In the genomic region with DNA sequence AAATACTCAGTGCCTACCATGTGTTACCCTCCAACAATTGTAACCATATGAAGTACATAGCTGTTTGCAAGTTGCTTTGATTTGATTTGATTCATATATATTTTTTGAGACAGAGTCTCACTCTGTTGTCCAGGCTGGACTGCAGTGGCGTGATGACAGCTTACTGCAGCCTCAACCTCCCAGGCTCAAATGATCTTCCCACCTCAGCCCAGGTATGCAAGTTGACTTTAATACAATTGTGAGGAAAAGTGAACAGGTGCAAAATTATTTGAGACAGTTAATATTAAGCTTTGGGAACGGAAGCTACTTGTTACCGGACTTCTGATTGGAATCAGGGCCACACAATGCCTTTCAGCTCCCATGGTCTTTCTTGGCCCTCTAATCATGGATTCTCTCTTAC, we compare ENCODE assay signal across 8 cellular contexts. TPM values are rescaled to one million over a fixed set of nuclear protein-coding genes. Genes with fewer than 3 reads are reported as not detected.
A peak's percentile ranks its signal among the peaks of the same experiment; 100 is the strongest.
DNase-seq lines count a peak whose midpoint lies in the region; ATAC-seq and TF ChIP-seq lines count a peak whose summit lies in the region.

No MANE protein-coding gene starts in this region.

- H3K56ac ChIP-seq in IMR-90 (ENCODE audit: extremely low read depth, insufficient read depth, low read length): peak overlapping the region; percentile 88; the same call in 1 of the 2 replicates

- POLR2A ChIA-PET in CD4-positive, alpha-beta T cell (lab: Charles Lee): interaction anchor here (1.8 to 2.6 kb wide), 3 partner anchors 9 to 1186 kb away, joined by 5 to 10 read pairs (median 5); a partner anchor contains a TSS
- POLR2A ChIA-PET in IMR-90 (lab: Charles Lee; ENCODE audit: unreplicated experiment): interaction anchor here (0.6 kb wide), 2 partner anchors 176 to 1042 kb away, joined by 3 read pairs; no protein-coding TSS in a partner anchor

- H2BK5ac ChIP-seq in IMR-90 (ENCODE audit: low read depth, low read length, poor library complexity, severe bottlenecking): peak overlapping the region; percentile 83

- H4K20me1 ChIP-seq in IMR-90 (ENCODE audit: insufficient read depth, low read length): peaks cover 31% of the 10 kb centered on the region

- H3K4me3 ChIP-seq in IMR-90 (ENCODE audit: insufficient read depth, low read depth, low read length): no peak overlapping the region
- peak overlapping the region; percentile 92 for H3K4me3 ChIP-seq in choroid plexus epithelial cell (ENCODE audit: low read depth, low read length)
- no peak overlapping the region for H3K4me3 ChIP-seq in brain microvascular endothelial cell (ENCODE audit: low read depth, low read length)

- H3K4me2 ChIP-seq in IMR-90 (ENCODE audit: low read depth, low read length): peak overlapping the region; percentile 77

- H3K36me3 ChIP-seq in IMR-90 (ENCODE audit: control insufficient read depth, insufficient read depth, low read length): peaks cover 23% of the 10 kb centered on the region
- peaks cover 31% of the 10 kb centered on the region for H3K36me3 ChIP-seq in brain microvascular endothelial cell (replicated peaks)

- H2BK120ac ChIP-seq in IMR-90 (ENCODE audit: low read depth, low read length): peak overlapping the region; percentile 70; the same call in 1 of the 2 replicates

- H3K14ac ChIP-seq in IMR-90 (replicated peaks; ENCODE audit: low read depth, low read length): peak overlapping the region; percentile 87

- H3K9me3 Mint-ChIP-seq in CD4-positive, alpha-beta T cell: no peaks in the 10 kb centered on the region
- H3K9me3 Mint-ChIP-seq in nephron progenitor cell: no peaks in the 10 kb centered on the region

- WGBS in IMR-90 (ENCODE audit: extremely low coverage in 2 of 2, insufficient read length in 1 of 2), 2 experiments: no CpG with 5 or more reads among the region's 3 CpGs

- peak overlapping the region; percentile 91 for H3K4ac ChIP-seq in IMR-90 (ENCODE audit: low read depth, low read length)

- no peaks in the 10 kb centered on the region for H3K27me3 Mint-ChIP-seq in CD4-positive, alpha-beta T cell
- no peaks in the 10 kb centered on the region for H3K27me3 Mint-ChIP-seq in nephron progenitor cell (ENCODE audit: low read depth, poor library complexity)

- peak overlapping the region; percentile 17; the same call in 2 of the 3 replicates for H2BK15ac ChIP-seq in IMR-90 (ENCODE audit: low read depth, low read length)

- DNase-seq in CD4-positive, alpha-beta T cell: no peak
- DNase-seq in IMR-90: no peak
- DNase-seq in choroid plexus epithelial cell (ENCODE audit: low read depth): no peak
- DNase-seq in nephron progenitor cell: no peak
- DNase-seq in NCI-H69 (lab: John Stamatoyannopoulos, UW): no peak
- no peak for DNase-seq in brain microvascular endothelial cell
- DNase-seq in GM13977 (ENCODE audit: low spot score): no peak

- TF ChIP-seq RAD21 in IMR-90 (IDR thresholded peaks at IDR 0.05; ENCODE audit: low read length): no peak

- peak overlapping the region; percentile 97 for H3K4me3 Mint-ChIP-seq in CD4-positive, alpha-beta T cell
- peak overlapping the region; percentile 99 for H3K4me3 Mint-ChIP-seq in nephron progenitor cell

- ATAC-seq in CD4-positive, alpha-beta T cell (ENCODE audit: poor library complexity): no peak
- no peak for ATAC-seq in IMR-90 (ENCODE audit: low read depth)
- ATAC-seq in HG03439 (IDR thresholded peaks at IDR 0.05; ENCODE audit: unreplicated experiment): no peak

- no peak overlapping the region for H3K27ac ChIP-seq in CD4-positive, alpha-beta T cell (ENCODE audit: low read depth, low read length)
- H3K27ac ChIP-seq in IMR-90 (ENCODE audit: insufficient read depth, low read length) (peak overlapping the region; percentile 71; the same call in 1 of the 2 replicates), brain microvascular endothelial cell (no peak overlapping the region)

- H3K9me3 ChIP-seq in CD4-positive, alpha-beta T cell (ENCODE audit: control insufficient read depth, low read length): no peaks in the 10 kb centered on the region
- no peaks in the 10 kb centered on the region for H3K9me3 ChIP-seq in IMR-90 (ENCODE audit: control insufficient read depth, insufficient read depth, low read length)

- H3K9ac ChIP-seq in IMR-90 (ENCODE audit: low read depth, low read length): 0 out of 2 replicates have a peak overlapping the region, but pooled peaks have one; percentile 85

- no peaks in the 10 kb centered on the region for H3K27me3 ChIP-seq in CD4-positive, alpha-beta T cell (ENCODE audit: control insufficient read depth, insufficient read depth, low read length)
- H3K27me3 ChIP-seq in IMR-90 (ENCODE audit: control insufficient read depth, insufficient read depth, low read length) (no peaks in the 10 kb centered on the region), brain microvascular endothelial cell (replicated peaks) (no peaks in the 10 kb centered on the region)

- H3K79me1 ChIP-seq in IMR-90 (ENCODE audit: low read depth in 1 of 2, low read length in 2 of 2): peaks cover 27 to 66% of the 10 kb centered on the region in 2 experiments

- peaks cover 42% of the 10 kb centered on the region for H3K36me3 Mint-ChIP-seq in CD4-positive, alpha-beta T cell (ENCODE audit: low read depth)
- H3K36me3 Mint-ChIP-seq in nephron progenitor cell (ENCODE audit: low read depth): peaks cover 32% of the 10 kb centered on the region

- H2AK5ac ChIP-seq in IMR-90 (ENCODE audit: low read depth, low read length): peak overlapping the region; percentile 60; the same call in 1 of the 2 replicates

- peak overlapping the region; percentile 82 for H3K23ac ChIP-seq in IMR-90 (ENCODE audit: low read depth, low read length)

- peak overlapping the region; percentile 74 to 93 for H4K8ac ChIP-seq in IMR-90 (ENCODE audit: low read depth in 2 of 2, low read length in 2 of 2)

- intact Hi-C loops in CD4-positive, alpha-beta T cell (cut with DNase I, micrococcal nuclease): loop anchor here in 1 of 2 experiments (1.0 to 10.0 kb wide), 5 partner anchors 84 to 1185 kb away; a partner anchor contains a TSS
- intact Hi-C loops in IMR-90 (cut with micrococcal nuclease): no loop called here

- BruUV-seq in IMR-90 (replicated peaks; lab: Mats Ljungman, UMichigan): no TSS peak

- peak overlapping the region; percentile 84 for H4K91ac ChIP-seq in IMR-90 (ENCODE audit: insufficient read depth, low read depth, low read length)

- CTCF ChIA-PET in CD4-positive, alpha-beta T cell (lab: Charles Lee): interaction anchor here (1.2 kb wide), 1 partner anchor 156 kb away, joined by 3 read pairs; no protein-coding TSS in a partner anchor
- CTCF ChIA-PET in IMR-90 (lab: Yijun Ruan, JAX): interaction anchor here (0.6 kb wide), 1 partner anchor 804 kb away, joined by 3 read pairs; no protein-coding TSS in a partner anchor

- H4K5ac ChIP-seq in IMR-90 (ENCODE audit: low read depth, low read length): peak overlapping the region; percentile 89

- H3K4me1 Mint-ChIP-seq in CD4-positive, alpha-beta T cell (ENCODE audit: low read depth): peaks cover 47% of the 10 kb centered on the region
- peaks cover 81% of the 10 kb centered on the region for H3K4me1 Mint-ChIP-seq in nephron progenitor cell

- peaks cover 21% of the 10 kb centered on the region for H3K9me1 ChIP-seq in IMR-90 (ENCODE audit: insufficient read depth, low read length)

- H3K18ac ChIP-seq in IMR-90 (ENCODE audit: low read depth, low read length): peak overlapping the region; percentile 68

- H3K27ac Mint-ChIP-seq in CD4-positive, alpha-beta T cell: peak overlapping the region; percentile 94
- no peak overlapping the region for H3K27ac Mint-ChIP-seq in nephron progenitor cell

- no peak for TF ChIP-seq CTCF in CD4-positive, alpha-beta T cell (IDR thresholded peaks at IDR 0.05)
- TF ChIP-seq CTCF in IMR-90 (conservative IDR thresholded peaks at IDR 0.05; ENCODE audit: low read depth, low read length) (no peak), choroid plexus epithelial cell (conservative IDR thresholded peaks at IDR 0.05; ENCODE audit: low read depth, low read length) (no peak), nephron progenitor cell (IDR thresholded peaks at IDR 0.05) (no peak), brain microvascular endothelial cell (IDR thresholded peaks at IDR 0.05; ENCODE audit: low read depth, low read length, missing control alignments) (no peak), GM13977 (IDR thresholded peaks at IDR 0.05; ENCODE audit: extremely low read depth, insufficient read depth, missing control alignments) (no peak)

- no peak for TF ChIP-seq POLR2A in IMR-90 (IDR thresholded peaks at IDR 0.05; ENCODE audit: low read depth, low read length)

- in situ Hi-C loops in IMR-90 (cut with MboI; ENCODE audit: low sequenced_read_pairs) (no loop called here), brain microvascular endothelial cell (cut with HindIII; ENCODE audit: low pct_ligation_motif_present, low sequenced_read_pairs) (no loop called here), GM13977 (cut with MboI; ENCODE audit: low pct_unique_long_range_greater_than_20kb, low sequenced_read_pairs, unreplicated experiment) (no loop called here)

- dilution Hi-C loops in IMR-90 (cut with HindIII; ENCODE audit: low sequenced_read_pairs, unreplicated experiment): no loop called here

- H3K4me1 ChIP-seq in IMR-90 (ENCODE audit: control insufficient read depth, insufficient read depth, low read length): peaks cover 18% of the 10 kb centered on the region

- peak overlapping the region; percentile 73 for H2AK9ac ChIP-seq in IMR-90 (replicated peaks; ENCODE audit: low read depth, low read length, poor library complexity)

- no peak overlapping the region for H2AFZ ChIP-seq in IMR-90 (replicated peaks; ENCODE audit: low read length, poor library complexity)

- H2BK20ac ChIP-seq in IMR-90 (ENCODE audit: low read depth, low read length): 0 out of 2 replicates have a peak overlapping the region, but pooled peaks have one; percentile 10

TF ChIP-seq in IMR-90, 13 proteins besides CTCF, POLR2A, EP300 and RAD21:
- no peak for TF ChIP-seq RFX5 (IDR thresholded peaks at IDR 0.05; ENCODE audit: low read depth, low read length)

RNA-seq across cellular contexts. Expression of a gene that starts 1.3 kb away (rescaled TPM):
- 1,000 to 10,000 TPM; 4,138 to 4,142 TPM for total RNA-seq in CD4-positive, alpha-beta T cell
- 341 and 804 TPM in 2 replicates for total RNA-seq in IMR-90 (2012; rRNA removed)
- 1,504 and 1,572 TPM in 2 replicates for polyA plus RNA-seq in IMR-90 (2012; rRNA removed)
- 2,705 and 5,319 TPM in 2 replicates for polyA plus RNA-seq in IMR-90 (2012; cell fraction: cytosol; rRNA removed)
- polyA plus RNA-seq in IMR-90 (2012; cell fraction: nucleus; rRNA removed; ENCODE audit: low replicate concordance): 530 and 1,168 TPM in 2 replicates
